ENCODE assay signal across 8 cellular contexts in the genomic region with DNA sequence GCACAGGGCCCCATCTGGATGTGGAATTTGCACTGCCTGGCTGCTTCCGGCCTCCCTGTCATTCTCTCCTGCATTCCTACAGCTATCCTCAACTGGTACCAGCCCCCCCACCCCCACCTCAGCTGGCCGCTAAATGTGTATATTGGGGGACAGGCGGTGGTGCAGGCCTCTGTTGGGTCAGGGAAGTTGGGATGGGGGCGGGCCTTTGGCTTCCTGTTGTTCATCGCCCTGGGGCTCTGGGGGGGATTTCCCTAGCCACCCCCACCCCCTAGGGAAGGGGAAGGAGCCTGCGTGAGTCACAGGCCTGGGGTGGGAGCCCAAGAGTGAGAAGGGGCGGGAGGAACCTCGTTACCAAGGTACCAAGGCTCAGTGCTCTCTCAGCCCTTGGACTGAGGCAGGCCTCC. TPM values are rescaled to one million over a fixed set of nuclear protein-coding genes. Genes with fewer than 3 reads are reported as not detected.
A peak's percentile ranks its signal among the peaks of the same experiment; 100 is the strongest.
DNase-seq lines count a peak whose midpoint lies in the region; ATAC-seq and TF ChIP-seq lines count a peak whose summit lies in the region.

No MANE protein-coding gene starts in this region.

- no peaks in the 10 kb centered on the region for H3K9me3 ChIP-seq in lower lobe of right lung

- no peak for TF ChIP-seq CTCF in lower lobe of right lung (IDR thresholded peaks at IDR 0.05)

- H3K9me3 Mint-ChIP-seq in T-helper 2 cell treated with Interferon-gamma antibody and Interleukin-4, amounts not matched to agents 5 μg/mL and 100 μg/mL, for 36 hours: no peaks in the 10 kb centered on the region
- H3K9me3 Mint-ChIP-seq in stimulated activated effector memory CD8-positive, alpha-beta T cell treated with anti-CD3 and anti-CD28 coated beads, Interleukin-12 subunit alpha, Interleukin-12 subunit beta, amount 100 ng/mL, for 72 hours: no peaks in the 10 kb centered on the region

- peaks cover 20% of the 10 kb centered on the region for H3K36me3 Mint-ChIP-seq in T-helper 2 cell treated with Interferon-gamma antibody and Interleukin-4, amounts not matched to agents 5 μg/mL and 100 μg/mL, for 36 hours (ENCODE audit: low read depth)
- H3K36me3 Mint-ChIP-seq in stimulated activated effector memory CD8-positive, alpha-beta T cell treated with anti-CD3 and anti-CD28 coated beads, Interleukin-12 subunit alpha, Interleukin-12 subunit beta, amount 100 ng/mL, for 72 hours: peaks cover 77% of the 10 kb centered on the region

- peak overlapping the region; percentile 83 for H3K4me3 Mint-ChIP-seq in T-helper 2 cell treated with Interferon-gamma antibody and Interleukin-4, amounts not matched to agents 5 μg/mL and 100 μg/mL, for 36 hours
- peak overlapping the region; percentile 80 for H3K4me3 Mint-ChIP-seq in stimulated activated effector memory CD8-positive, alpha-beta T cell treated with anti-CD3 and anti-CD28 coated beads, Interleukin-12 subunit alpha, Interleukin-12 subunit beta, amount 100 ng/mL, for 72 hours

- DNase-seq in activated gamma-delta T cell treated with Interleukin-2 at 50 U/mL for 16 hours (peak; percentile 73), activated gamma-delta T cell (lab: John Stamatoyannopoulos, UW) (no peak), amniotic epithelial cell (ENCODE audit: low read depth) (peak; percentile 58), lower lobe of right lung (peak; percentile 64), NCI-H526 treated with DMSO at 0.1 percent for 48 hours (lab: John Stamatoyannopoulos, UW) (no peak)
- peak; percentile 87 for DNase-seq in T-helper 2 cell treated with Interferon-gamma antibody and Interleukin-4, amounts not matched to agents 5 μg/mL and 100 μg/mL, for 36 hours (ENCODE audit: low spot score)
- peak; percentile 37 to 80 for DNase-seq in stimulated activated effector memory CD8-positive, alpha-beta T cell treated with anti-CD3 and anti-CD28 coated beads, Interleukin-12 subunit alpha, Interleukin-12 subunit beta, amount 100 ng/mL, for 72 hours (ENCODE audit: low spot score in 2 of 2)

- H3K36me3 ChIP-seq in lower lobe of right lung: no peaks in the 10 kb centered on the region

- H3K27ac ChIP-seq in lower lobe of right lung: no peak overlapping the region

- H3K4me1 Mint-ChIP-seq in T-helper 2 cell treated with Interferon-gamma antibody and Interleukin-4, amounts not matched to agents 5 μg/mL and 100 μg/mL, for 36 hours (ENCODE audit: low read depth): peaks cover 35% of the 10 kb centered on the region
- peaks cover 55% of the 10 kb centered on the region for H3K4me1 Mint-ChIP-seq in stimulated activated effector memory CD8-positive, alpha-beta T cell treated with anti-CD3 and anti-CD28 coated beads, Interleukin-12 subunit alpha, Interleukin-12 subunit beta, amount 100 ng/mL, for 72 hours

- H3K27ac Mint-ChIP-seq in T-helper 2 cell treated with Interferon-gamma antibody and Interleukin-4, amounts not matched to agents 5 μg/mL and 100 μg/mL, for 36 hours: peak overlapping the region; percentile 95
- peak overlapping the region; percentile 96 for H3K27ac Mint-ChIP-seq in stimulated activated effector memory CD8-positive, alpha-beta T cell treated with anti-CD3 and anti-CD28 coated beads, Interleukin-12 subunit alpha, Interleukin-12 subunit beta, amount 100 ng/mL, for 72 hours

- intact Hi-C loops in lower lobe of right lung (cut with DNase I): no loop called here

- H3K27me3 ChIP-seq in lower lobe of right lung (ENCODE audit: low read depth): peaks cover 7% of the 10 kb centered on the region

- H3K27me3 Mint-ChIP-seq in T-helper 2 cell treated with Interferon-gamma antibody and Interleukin-4, amounts not matched to agents 5 μg/mL and 100 μg/mL, for 36 hours (ENCODE audit: low read depth): no peaks in the 10 kb centered on the region

- H3K4me1 ChIP-seq in lower lobe of right lung: peaks cover 7% of the 10 kb centered on the region

- no peak overlapping the region for H3K4me3 ChIP-seq in lower lobe of right lung

- ATAC-seq in lower lobe of right lung: peak; percentile 68
- ATAC-seq in stimulated activated effector memory CD8-positive, alpha-beta T cell treated with anti-CD3 and anti-CD28 coated beads, Interleukin-12 subunit alpha, Interleukin-12 subunit beta, amount 100 ng/mL, for 72 hours: peak; percentile 71
- no peak for ATAC-seq in HG03378 (IDR thresholded peaks at IDR 0.05; ENCODE audit: unreplicated experiment)

RNA-seq across cellular contexts. Expression of gene POU2F2, which starts 10.6 kb away (rescaled TPM):
- 6.1 TPM for total RNA-seq in lower lobe of right lung

RNA-seq across cellular contexts. Expression of gene ZNF574, which starts 45.7 kb away (rescaled TPM):
- total RNA-seq in lower lobe of right lung: 11.8 TPM

RNA-seq across cellular contexts. Expression of gene GRIK5, which starts 51.7 kb away (rescaled TPM):
- 0.41 TPM for total RNA-seq in lower lobe of right lung

Comparison
In these comparisons a context has a peak if more than half of its experiments do, and no peak if none do; other contexts are left out.
1. DNase-seq: peak in activated gamma-delta T cell treated with Interleukin-2 at 50 U/mL for 16 hours (single experiment), T-helper 2 cell treated with Interferon-gamma antibody and Interleukin-4, amounts not matched to agents 5 μg/mL and 100 μg/mL, for 36 hours (single experiment), amniotic epithelial cell (single experiment), lower lobe of right lung (single experiment) and stimulated activated effector memory CD8-positive, alpha-beta T cell treated with anti-CD3 and anti-CD28 coated beads, Interleukin-12 subunit alpha, Interleukin-12 subunit beta, amount 100 ng/mL, for 72 hours (2 of 2); none in activated gamma-delta T cell (single experiment) and NCI-H526 treated with DMSO at 0.1 percent for 48 hours (single experiment).